In the genomic region with DNA sequence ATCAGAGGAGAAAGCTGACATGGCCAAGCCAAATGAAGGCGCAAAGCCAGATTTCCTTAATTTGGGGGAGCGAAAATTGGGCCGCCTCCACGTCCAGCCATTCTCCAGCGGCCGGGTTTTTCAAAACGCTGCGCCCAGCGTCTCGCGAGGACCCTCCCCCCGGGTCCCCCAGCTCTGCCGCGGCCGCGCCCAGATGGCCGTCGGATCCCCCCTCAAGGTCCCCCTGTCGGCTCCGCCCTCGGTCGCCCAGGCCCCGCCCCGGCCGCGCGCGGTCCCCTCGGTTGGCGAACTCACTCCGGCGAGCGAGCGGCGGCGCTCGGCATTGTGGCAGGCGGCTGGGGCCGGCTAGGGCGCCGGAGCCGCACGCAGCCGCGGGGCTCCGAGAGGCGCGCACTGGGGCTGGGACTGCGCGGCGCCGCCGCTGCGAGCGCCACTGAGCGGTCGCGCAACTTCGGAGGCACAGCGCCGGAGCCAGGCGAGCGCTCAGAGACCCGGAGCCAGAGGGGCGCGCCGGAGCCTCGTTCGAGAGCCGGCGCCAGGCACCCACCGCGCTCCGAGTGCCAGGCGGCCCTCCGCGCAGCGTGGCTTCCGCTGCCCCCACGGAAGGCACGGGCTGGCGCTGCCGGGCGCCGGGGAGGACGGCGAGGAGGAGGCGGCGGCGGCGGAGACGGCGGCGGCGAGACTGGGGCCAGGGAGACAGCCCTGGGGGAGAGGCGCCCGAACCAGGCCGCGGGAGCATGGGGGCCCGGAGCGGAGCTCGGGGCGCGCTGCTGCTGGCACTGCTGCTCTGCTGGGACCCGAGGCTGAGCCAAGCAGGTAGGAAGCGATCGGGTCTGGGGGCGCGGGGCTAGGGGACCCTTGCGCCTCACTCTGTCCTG, we compare ENCODE assay signal across 1 cellular context.
TF ChIP-seq lines count a peak whose summit lies in the region.

A gene (plus strand): TSS at position 322 of the 878 bp plus-strand sequence. CDS start 416 bp downstream, at position 738.

TF ChIP-seq in IMR-90, 13 proteins besides CTCF, POLR2A, EP300 and RAD21:
- no peak for TF ChIP-seq BHLHE40 (IDR thresholded peaks at IDR 0.05; ENCODE audit: low read depth, low read length)
- TF ChIP-seq SMC3 (IDR thresholded peaks at IDR 0.05; ENCODE audit: low read depth, low read length), result peak; percentile 26; the same call in 1 of the 2 replicates
- TF ChIP-seq MAZ (IDR thresholded peaks at IDR 0.05; ENCODE audit: borderline replicate concordance, low read depth, low read length), result peak; percentile 70; the same call in 1 of the 2 replicates
- 0 out of 2 replicates have a peak, but pooled peaks have one; percentile 35 for TF ChIP-seq CHD1 (IDR thresholded peaks at IDR 0.05; ENCODE audit: low read depth, low read length)
- TF ChIP-seq, protein P1, sequence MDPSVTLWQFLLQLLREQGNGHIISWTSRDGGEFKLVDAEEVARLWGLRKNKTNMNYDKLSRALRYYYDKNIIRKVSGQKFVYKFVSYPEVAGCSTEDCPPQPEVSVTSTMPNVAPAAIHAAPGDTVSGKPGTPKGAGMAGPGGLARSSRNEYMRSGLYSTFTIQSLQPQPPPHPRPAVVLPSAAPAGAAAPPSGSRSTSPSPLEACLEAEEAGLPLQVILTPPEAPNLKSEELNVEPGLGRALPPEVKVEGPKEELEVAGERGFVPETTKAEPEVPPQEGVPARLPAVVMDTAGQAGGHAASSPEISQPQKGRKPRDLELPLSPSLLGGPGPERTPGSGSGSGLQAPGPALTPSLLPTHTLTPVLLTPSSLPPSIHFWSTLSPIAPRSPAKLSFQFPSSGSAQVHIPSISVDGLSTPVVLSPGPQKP (IDR thresholded peaks at IDR 0.05; ENCODE audit: borderline replicate concordance, low read depth, low read length), result no peak
- no peak for TF ChIP-seq RCOR1 (IDR thresholded peaks at IDR 0.05; ENCODE audit: insufficient replicate concordance, low read length)
